In the genomic region with DNA sequence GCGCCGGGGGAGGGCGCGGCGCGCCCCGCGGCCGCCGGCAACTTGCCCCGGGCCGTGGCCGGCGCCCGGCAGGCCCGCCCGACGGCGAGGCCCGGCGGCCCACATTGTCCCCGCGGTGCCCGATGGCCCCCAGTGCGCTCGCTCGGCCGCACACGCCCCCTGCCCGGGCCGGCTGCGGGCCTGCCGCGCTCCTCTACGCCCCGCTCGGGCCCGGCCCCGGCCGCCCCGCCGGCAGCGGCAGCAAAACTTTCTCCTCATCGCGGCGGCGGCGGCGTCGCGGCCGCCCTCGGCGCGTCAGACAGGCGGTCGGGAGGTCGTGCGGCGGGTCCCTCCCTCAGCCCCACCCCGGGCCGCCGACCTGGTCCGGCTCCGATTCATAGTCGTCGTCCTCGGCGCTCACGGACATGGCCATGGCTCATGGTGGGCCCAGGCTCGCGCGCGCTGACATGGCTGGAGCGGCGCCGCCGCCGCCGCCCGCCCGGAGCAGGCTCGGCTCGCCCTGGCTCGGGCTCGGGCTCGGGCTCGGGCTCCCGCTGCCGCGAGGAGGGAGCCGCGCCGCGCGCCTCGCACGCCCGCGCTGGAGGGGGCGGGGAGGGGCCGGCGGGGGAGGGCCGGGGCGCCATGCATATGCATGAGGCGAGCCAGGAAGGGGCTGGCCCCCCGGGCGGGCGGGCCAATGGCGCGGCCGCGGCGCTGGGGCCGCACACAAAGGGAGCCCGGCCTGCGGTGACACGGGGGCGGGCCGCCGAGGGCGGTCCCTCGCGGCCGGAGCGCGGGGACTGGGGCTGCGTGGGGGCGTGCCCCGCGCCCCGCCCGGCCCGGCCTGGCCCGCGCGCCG, we compare ENCODE assay signal across 8 cellular contexts.
DNase-seq lines count a peak whose midpoint lies in the region; ATAC-seq and TF ChIP-seq lines count a peak whose summit lies in the region.

No MANE protein-coding gene starts in this region.

- peak; percentile 88 for ATAC-seq in GM19467 (IDR thresholded peaks at IDR 0.05; ENCODE audit: unreplicated experiment)

- DNase-seq in COR-L47 (lab: John Stamatoyannopoulos, UW): peak; percentile 86
- DNase-seq in HK-2 (ENCODE audit: unreplicated experiment): peak; percentile 90
- peak; percentile 81 to 91 for DNase-seq in NOMO-1 (lab: John Stamatoyannopoulos, UW; ENCODE audit: unreplicated experiment in 2 of 2)
- peak; percentile 92 for DNase-seq in activated CD8-positive, alpha-beta memory T cell treated with anti-CD3 and anti-CD28 coated beads, Interleukin-2, amount 50 U/mL, for 48 hours
- DNase-seq in epithelial cell of proximal tubule (ENCODE audit: low read depth): no peak
- peak; percentile 58 to 82 for DNase-seq in stimulated activated CD8-positive, alpha-beta memory T cell treated with anti-CD3 and anti-CD28 coated beads, Interleukin-4, amount 100 ng/mL, for 4 hours (ENCODE audit: low read depth in 2 of 2, low spot score in 1 of 2)

- H3K36me3 ChIP-seq in mucosa of stomach (ENCODE audit: control insufficient read depth, insufficient read depth, low read length): no peaks in the 10 kb centered on the region

- no peaks in the 10 kb centered on the region for H3K9me3 ChIP-seq in mucosa of stomach (ENCODE audit: control insufficient read depth, low read length)

- H3K4me3 ChIP-seq in epithelial cell of proximal tubule (ENCODE audit: low read depth, low read length): peak overlapping the region; percentile 62
- H3K4me3 ChIP-seq in mucosa of stomach (ENCODE audit: low read length): no peak overlapping the region

- peak overlapping the region; percentile 57 for H3K9ac ChIP-seq in mucosa of stomach (ENCODE audit: low read length)

- H3K27me3 ChIP-seq in mucosa of stomach (ENCODE audit: control insufficient read depth, insufficient read depth, low read length): no peaks in the 10 kb centered on the region

- peaks cover 4% of the 10 kb centered on the region for H3K4me1 ChIP-seq in mucosa of stomach (ENCODE audit: control insufficient read depth, insufficient read depth, low read length)

- no peak for TF ChIP-seq CTCF in epithelial cell of proximal tubule (conservative IDR thresholded peaks at IDR 0.05; ENCODE audit: low read depth, low read length)
